Comparison of ENCODE assay signal across 11 cellular contexts in genomic region chr10:50501899-50502556, GRCh38.
DNase-seq lines count a peak whose midpoint lies in the region; ATAC-seq, FAIRE-seq and TF ChIP-seq lines count a peak whose summit lies in the region.
"Had no signal": no experiment of that assay in that cellular context is flagged by ENCODE, and none has a peak within 500 bp of the region (broad histone marks: within the 10 kb centered on the region; RNA-seq: fewer than 3 reads in every experiment).

No MANE protein-coding gene starts in this region.

- DNase-seq in activated CD8-positive, alpha-beta memory T cell treated with anti-CD3 and anti-CD28 coated beads, Interleukin-2, amount 10 ng/mL, durations not matched to agents 7 days and 5 days: peak; percentile 60
- no peak for DNase-seq in activated CD8-positive, alpha-beta memory T cell treated with anti-CD3 and anti-CD28 coated beads, Interleukin-2, amount 50 U/mL, for 48 hours
- no peak for DNase-seq in GM12878 (ENCODE audit: low read depth, low spot score)
- DNase-seq in stimulated activated naive CD8-positive, alpha-beta T cell treated with anti-CD3 and anti-CD28 coated beads, Interleukin-15, Interleukin-2, amounts not matched to agents 100 U/mL and 50 U/mL, for 24 hours: peak; percentile 16
- no peak for DNase-seq in NCI-H446 (lab: John Stamatoyannopoulos, UW)
- no peak for DNase-seq in spleen
- no peak for DNase-seq in activated effector memory CD4-positive, alpha-beta T cell treated with Interleukin-2 at 50 U/mL for 16 hours
- DNase-seq: dermis blood vessel endothelial cell, Kasumi-1 had no signal

- in situ Hi-C loops in GM12878 (cut with MboI): no loop called here

- TF ChIP-seq CTCF in GM12878 (IDR thresholded peaks at IDR 0.05 in 2 of 3, conservative IDR thresholded peaks at IDR 0.05 in 1 of 3; ENCODE audit: control insufficient read depth in 2 of 3, extremely low read depth in 1 of 3, insufficient read depth in 1 of 3, low read depth in 3 of 3, low read length in 3 of 3) (no peak), spleen (IDR thresholded peaks at IDR 0.05 in 8 of 11, conservative IDR thresholded peaks at IDR 0.05 in 3 of 11) (no peak)

- H3K4me2 ChIP-seq in GM12878 (ENCODE audit: control insufficient read depth, insufficient read depth): no peak overlapping the region; the same call in 1 of the 2 replicates

- TF ChIP-seq EP300 in GM12878 (IDR thresholded peaks at IDR 0.05; ENCODE audit: borderline replicate concordance in 1 of 2, control insufficient read depth in 1 of 2, low read depth in 2 of 2, low read length in 2 of 2): no peak

- H3K36me3 Mint-ChIP-seq in activated CD8-positive, alpha-beta memory T cell treated with anti-CD3 and anti-CD28 coated beads, Interleukin-2, amount 10 ng/mL, durations not matched to agents 7 days and 5 days: peaks cover 23% of the 10 kb centered on the region

- H3K36me3 ChIP-seq in GM12878 (ENCODE audit: control insufficient read depth in 2 of 2, insufficient read depth in 2 of 2, low read length in 1 of 2): no peaks in the 10 kb centered on the region
- H3K36me3 ChIP-seq in spleen: no peaks in the 10 kb centered on the region

- 100% methylated on average over 1 of the region's 1 CpG for WGBS in GM12878 (ENCODE audit: insufficient coverage, insufficient replicate concordance, low lambda C conversion rate, missing lambda C conversion rate)
- WGBS in spleen, 5 donors: 43 to 74% (median 67%) methylated on average over 1 of the region's 1 CpG

- H3K4me3 ChIP-seq in GM12878 (no peak overlapping the region), spleen (no peak overlapping the region)

- H3K9me3 ChIP-seq in GM12878 (replicated peaks; ENCODE audit: control insufficient read depth, insufficient read depth, low read length) (no peaks in the 10 kb centered on the region), spleen (no peaks in the 10 kb centered on the region)

- H3K4me1 Mint-ChIP-seq in activated CD8-positive, alpha-beta memory T cell treated with anti-CD3 and anti-CD28 coated beads, Interleukin-2, amount 10 ng/mL, durations not matched to agents 7 days and 5 days: peaks cover 66% of the 10 kb centered on the region

- intact Hi-C loops in GM12878 (cut with micrococcal nuclease; ENCODE audit: unreplicated experiment) (no loop called here), spleen (cut with DNase I; ENCODE audit: low total_unique reads) (no loop called here)

- H2AFZ ChIP-seq in GM12878 (ENCODE audit: control insufficient read depth, low read depth, low read length): no peak overlapping the region

- no peak for TF ChIP-seq RAD21 in GM12878 (IDR thresholded peaks at IDR 0.05; ENCODE audit: insufficient read depth, low read depth, low read length)

- H4K20me1 ChIP-seq in GM12878 (ENCODE audit: control insufficient read depth, insufficient read depth): no peaks in the 10 kb centered on the region

- FAIRE-seq in GM12878 (lab: Jason Lieb, UNC): no peak
- FAIRE-seq: TTC549 had no signal

- H3K9ac ChIP-seq in GM12878 (ENCODE audit: control insufficient read depth, insufficient read depth, low read length): no peak overlapping the region

- CTCF ChIA-PET in activated CD8-positive, alpha-beta memory T cell treated with anti-CD3 and anti-CD28 coated beads, Interleukin-2, amount 10 ng/mL, durations not matched to agents 7 days and 5 days (lab: Charles Lee): interaction anchor here (2.5 kb wide), 1 partner anchor 82 kb away, joined by 11 read pairs; no protein-coding TSS in a partner anchor
- CTCF ChIA-PET in GM12878 (lab: Yijun Ruan, JAX): interaction anchor here (0.6 to 1.0 kb wide), 2 partner anchors 31 to 122 kb away, joined by 3 to 4 read pairs; no protein-coding TSS in a partner anchor

- POLR2A ChIA-PET in GM12878 (lab: Charles Lee): interaction anchor here (0.6 to 2.3 kb wide), 6 partner anchors 10 to 143 kb away, joined by 3 to 8 read pairs (median 3); no protein-coding TSS in a partner anchor

- SMC1A ChIA-PET in GM12878 (lab: Charles Lee; ENCODE audit: uncharacterized antibody, unreplicated experiment): interaction anchor here (0.7 to 8.7 kb wide), 8 partner anchors 11 to 209 kb away, joined by 3 to 78 read pairs (median 6); no protein-coding TSS in a partner anchor

- BruUV-seq in GM12878 (replicated peaks; lab: Mats Ljungman, UMichigan): no TSS peak

- H3K79me2 ChIP-seq in GM12878 (ENCODE audit: control insufficient read depth, insufficient read depth, low read length): peaks cover 5% of the 10 kb centered on the region

- peaks cover 3% of the 10 kb centered on the region for H3K9me3 Mint-ChIP-seq in activated CD8-positive, alpha-beta memory T cell treated with anti-CD3 and anti-CD28 coated beads, Interleukin-2, amount 10 ng/mL, durations not matched to agents 7 days and 5 days (ENCODE audit: low read depth)

- H3K27me3 Mint-ChIP-seq in activated CD8-positive, alpha-beta memory T cell treated with anti-CD3 and anti-CD28 coated beads, Interleukin-2, amount 10 ng/mL, durations not matched to agents 7 days and 5 days: peaks cover 10% of the 10 kb centered on the region

- H3K4me1 ChIP-seq in GM12878 (ENCODE audit: control insufficient read depth, insufficient read depth, low read length): peaks cover 36% of the 10 kb centered on the region
- H3K4me1 ChIP-seq in spleen: peaks cover 0 to 32% (median 17%) of the 10 kb centered on the region in 6 donors

- H3K27me3 ChIP-seq in GM12878 (replicated peaks in 1 of 2; ENCODE audit: control insufficient read depth in 2 of 2, insufficient read depth in 2 of 2, low read length in 1 of 2) (no peaks in the 10 kb centered on the region), spleen (replicated peaks in 1 of 7) (no peaks in the 10 kb centered on the region)

- ATAC-seq in activated CD8-positive, alpha-beta memory T cell treated with anti-CD3 and anti-CD28 coated beads, Interleukin-2, amount 10 ng/mL, durations not matched to agents 7 days and 5 days: peak; percentile 68
- ATAC-seq in HG03108 (IDR thresholded peaks at IDR 0.05; ENCODE audit: unreplicated experiment) (peak; percentile 37), GM12878 (peak; percentile 62)
- peak; percentile 30 for ATAC-seq in stimulated activated naive CD8-positive, alpha-beta T cell treated with anti-CD3 and anti-CD28 coated beads, Interleukin-15, Interleukin-2, amounts not matched to agents 100 U/mL and 50 U/mL, for 24 hours

- H3K27ac Mint-ChIP-seq in activated CD8-positive, alpha-beta memory T cell treated with anti-CD3 and anti-CD28 coated beads, Interleukin-2, amount 10 ng/mL, durations not matched to agents 7 days and 5 days: peak overlapping the region; percentile 78

- RAD21 ChIA-PET in GM12878 (lab: Charles Lee; ENCODE audit: unreplicated experiment): interaction anchor here (0.8 to 1.2 kb wide), 6 partner anchors 11 to 120 kb away, joined by 3 to 5 read pairs (median 4); no protein-coding TSS in a partner anchor

- TF ChIP-seq POLR2A in GM12878 (IDR thresholded peaks at IDR 0.05; ENCODE audit: low read depth, low read length) (no peak), spleen (IDR thresholded peaks at IDR 0.05) (no peak)

- H3K27ac ChIP-seq in GM12878 (ENCODE audit: control insufficient read depth, insufficient read depth): peak overlapping the region; percentile 33
- H3K27ac ChIP-seq in spleen: peak overlapping the region in 1 of 8 donors; percentile 7

- H3K4me3 Mint-ChIP-seq in activated CD8-positive, alpha-beta memory T cell treated with anti-CD3 and anti-CD28 coated beads, Interleukin-2, amount 10 ng/mL, durations not matched to agents 7 days and 5 days: no peak overlapping the region

TF ChIP-seq in GM12878, 131 proteins besides CTCF, POLR2A, EP300 and RAD21:
- TF ChIP-seq PKNOX1 (IDR thresholded peaks at IDR 0.05): 0 out of 2 replicates have a peak, but pooled peaks have one; percentile 32
- TF ChIP-seq NR2F1 (conservative IDR thresholded peaks at IDR 0.05): no peak
- TF ChIP-seq ZNF687 (IDR thresholded peaks at IDR 0.05): peak; percentile 28; the same call in 1 of the 2 replicates
- TF ChIP-seq MEF2B (IDR thresholded peaks at IDR 0.05; ENCODE audit: partially characterized antibody, poor library complexity, severe bottlenecking): no peak
- no peak for TF ChIP-seq SIX5 (IDR thresholded peaks at IDR 0.05; ENCODE audit: low read depth, low read length, severe bottlenecking)

Comparison
In these comparisons a context has a peak if more than half of its experiments do, and no peak if none do; other contexts are left out.
1. DNase-seq: peak in activated CD8-positive, alpha-beta memory T cell treated with anti-CD3 and anti-CD28 coated beads, Interleukin-2, amount 10 ng/mL, durations not matched to agents 7 days and 5 days (single experiment) and stimulated activated naive CD8-positive, alpha-beta T cell treated with anti-CD3 and anti-CD28 coated beads, Interleukin-15, Interleukin-2, amounts not matched to agents 100 U/mL and 50 U/mL, for 24 hours (single experiment); none in activated CD8-positive, alpha-beta memory T cell treated with anti-CD3 and anti-CD28 coated beads, Interleukin-2, amount 50 U/mL, for 48 hours (single experiment), GM12878 (single experiment), NCI-H446 (0 of 2), spleen (single experiment) and activated effector memory CD4-positive, alpha-beta T cell treated with Interleukin-2 at 50 U/mL for 16 hours (single experiment).
2. Peak in every context shown above with its lines, with median percentiles within 50 percentile points of each other: ATAC-seq.